In genomic region chr15:44728576-44729393, GRCh38 we compare ENCODE assay signal across 1 cellular context.
A peak's percentile ranks its signal among the peaks of the same experiment; 100 is the strongest.
TF ChIP-seq lines count a peak whose summit lies in the region.

No MANE protein-coding gene starts in this region.

TF ChIP-seq in K562, 482 proteins besides CTCF, POLR2A, EP300 and RAD21 (continued from another document):
- TF ChIP-seq EZH2 (IDR thresholded peaks at IDR 0.05; ENCODE audit: borderline replicate concordance, low read depth, low read length) (no peak), SMARCA4 (IDR thresholded peaks at IDR 0.05) (peak; percentile 84), ZFP1 (CRISPR knock-in tag; IDR thresholded peaks at IDR 0.05) (no peak), HDAC1 (IDR thresholded peaks at IDR 0.05) (peak in 1 of 2 experiments; percentile 86; a peak in 2 of 4 replicates), PHB (CRISPR knock-in tag; IDR thresholded peaks at IDR 0.05) (no peak)
